1 cellular context compared by ENCODE assay signal in genomic region chr4:55395529-55396304, GRCh38.
TF ChIP-seq lines count a peak whose summit lies in the region.

TSS of gene TMEM165 (plus strand) at chr4:55395957. CDS start at chr4:55396190, 233 bp downstream.

TF ChIP-seq in HEK293, 187 proteins besides CTCF, POLR2A, EP300 and RAD21 (continued from another document and continues in another):
- no peak for TF ChIP-seq ZFP41 (tag by site-specific recombination; IDR thresholded peaks at IDR 0.05; ENCODE audit: borderline replicate concordance)
- peak; percentile 84; the same call in 1 of the 2 replicates for TF ChIP-seq ZNF600 (tag by site-specific recombination; IDR thresholded peaks at IDR 0.05)
- peak; percentile 73; the same call in 1 of the 2 replicates for TF ChIP-seq KLF7 (tag by site-specific recombination; IDR thresholded peaks at IDR 0.05; ENCODE audit: borderline replicate concordance)
- peak; percentile 79; the same call in 1 of the 2 replicates for TF ChIP-seq ZNF501 (tag by site-specific recombination; IDR thresholded peaks at IDR 0.05)
- peak; percentile 88 for TF ChIP-seq HIC1 (tag by site-specific recombination; IDR thresholded peaks at IDR 0.05)
- no peak for TF ChIP-seq BCL6B (tag by site-specific recombination; IDR thresholded peaks at IDR 0.05)
- TF ChIP-seq ZNF146 (tag by site-specific recombination; IDR thresholded peaks at IDR 0.05) = no peak
- no peak for TF ChIP-seq ZNF701 (tag by site-specific recombination; IDR thresholded peaks at IDR 0.05)
- no peak for TF ChIP-seq ZNF26 (tag by site-specific recombination; IDR thresholded peaks at IDR 0.05)
- peak; percentile 46; the same call in 1 of the 2 replicates for TF ChIP-seq PRDM10 (tag by site-specific recombination; IDR thresholded peaks at IDR 0.05)
- TF ChIP-seq ZNF157 (tag by site-specific recombination; IDR thresholded peaks at IDR 0.05) = no peak
- peak; percentile 69; the same call in 1 of the 2 replicates for TF ChIP-seq ZBTB17 (tag by site-specific recombination; IDR thresholded peaks at IDR 0.05)
- no peak for TF ChIP-seq ZNF488 (tag by site-specific recombination; IDR thresholded peaks at IDR 0.05)
- TF ChIP-seq ZNF280D (tag by site-specific recombination; IDR thresholded peaks at IDR 0.05) = no peak
- peak; percentile 67 for TF ChIP-seq ZBTB21 (tag by site-specific recombination; IDR thresholded peaks at IDR 0.05)
- TF ChIP-seq ZNF214 (tag by site-specific recombination; IDR thresholded peaks at IDR 0.05; ENCODE audit: borderline replicate concordance) = no peak
- TF ChIP-seq ATF2 (tag by site-specific recombination; IDR thresholded peaks at IDR 0.05; ENCODE audit: low read depth) = no peak
- TF ChIP-seq ZNF354C (tag by site-specific recombination; IDR thresholded peaks at IDR 0.05; ENCODE audit: borderline replicate concordance, low read depth) = no peak
- TF ChIP-seq SALL2 (tag by site-specific recombination; IDR thresholded peaks at IDR 0.05; ENCODE audit: borderline replicate concordance) = no peak
- no peak for TF ChIP-seq PBX3 (CRISPR knock-in tag; IDR thresholded peaks at IDR 0.05)
- TF ChIP-seq ZNF654 (tag by site-specific recombination; IDR thresholded peaks at IDR 0.05; ENCODE audit: low read depth) = no peak
- no peak for TF ChIP-seq ZNF398 (tag by site-specific recombination; IDR thresholded peaks at IDR 0.05)
- no peak for TF ChIP-seq ZNF404 (tag by site-specific recombination; IDR thresholded peaks at IDR 0.05)
- no peak; the same call in 1 of the 2 replicates for TF ChIP-seq ZFP69B (tag by site-specific recombination; IDR thresholded peaks at IDR 0.05)
- TF ChIP-seq ZNF677 (tag by site-specific recombination; IDR thresholded peaks at IDR 0.05) = no peak
- TF ChIP-seq ZXDB (tag by site-specific recombination; IDR thresholded peaks at IDR 0.05) = 0 out of 2 replicates have a peak, but pooled peaks have one; percentile 61
- no peak for TF ChIP-seq ZNF280C (tag by site-specific recombination; IDR thresholded peaks at IDR 0.05)
- TF ChIP-seq ZNF24 (tag by site-specific recombination; IDR thresholded peaks at IDR 0.05) = no peak
- no peak for TF ChIP-seq OVOL3 (tag by site-specific recombination; IDR thresholded peaks at IDR 0.05)
- no peak for TF ChIP-seq GLI4 (tag by site-specific recombination; IDR thresholded peaks at IDR 0.05)
- TF ChIP-seq KLF8 (tag by site-specific recombination; IDR thresholded peaks at IDR 0.05) = peak; percentile 90
- TF ChIP-seq ZNF433 (tag by site-specific recombination; IDR thresholded peaks at IDR 0.05; ENCODE audit: low read depth) = no peak
- TF ChIP-seq ZNF510 (tag by site-specific recombination; IDR thresholded peaks at IDR 0.05; ENCODE audit: insufficient replicate concordance) = no peak
- no peak for TF ChIP-seq ZNF302 (tag by site-specific recombination; IDR thresholded peaks at IDR 0.05; ENCODE audit: low read depth)
- no peak for TF ChIP-seq ZNF707 (tag by site-specific recombination; IDR thresholded peaks at IDR 0.05)
- TF ChIP-seq ZNF843 (tag by site-specific recombination; IDR thresholded peaks at IDR 0.05) = 0 out of 2 replicates have a peak, but pooled peaks have one; percentile 17
- no peak for TF ChIP-seq ZNF596 (tag by site-specific recombination; IDR thresholded peaks at IDR 0.05)
- TF ChIP-seq ZNF114 (tag by site-specific recombination; IDR thresholded peaks at IDR 0.05) = no peak
- TF ChIP-seq ZNF558 (tag by site-specific recombination; IDR thresholded peaks at IDR 0.05) = no peak
- TF ChIP-seq ZNF830 (tag by site-specific recombination; IDR thresholded peaks at IDR 0.05; ENCODE audit: low read depth) = no peak
- no peak for TF ChIP-seq ZNF514 (tag by site-specific recombination; IDR thresholded peaks at IDR 0.05)
- no peak for TF ChIP-seq ZNF394 (tag by site-specific recombination; IDR thresholded peaks at IDR 0.05; ENCODE audit: borderline replicate concordance)
